ENCODE assay signal across 30 cellular contexts in genomic region chr17:56708220-56708567, GRCh38.
DNase-seq lines count a peak whose midpoint lies in the region; ATAC-seq and TF ChIP-seq lines count a peak whose summit lies in the region.
"Had no signal": no experiment of that assay in that cellular context is flagged by ENCODE, and none has a peak within 500 bp of the region (broad histone marks: within the 10 kb centered on the region; RNA-seq: fewer than 3 reads in every experiment).

No MANE protein-coding gene starts in this region.

- ATAC-seq in left ventricle myocardium superior, result no peak
- ATAC-seq: A549, gastroesophageal sphincter, psoas muscle had no signal

- DNase-seq in GM03348 (ENCODE audit: low spot score), result peak; percentile 23
- DNase-seq in SJSA1 (ENCODE audit: low read depth in 1 of 2, low spot score in 2 of 2), result peak in 1 of 2 experiments; percentile 40
- DNase-seq in fibroblast of peridontal ligament (ENCODE audit: extremely low read depth), result peak; percentile 3
- DNase-seq in activated T-cell treated with anti-CD3 and anti-CD28 coated beads, Interleukin-2, amount 50 U/mL, for 24 hours, result no peak
- DNase-seq in SW480 (ENCODE audit: low spot score), result no peak
- no peak for DNase-seq in cortex of kidney (lab: John Stamatoyannopoulos, UW)
- DNase-seq in left ventricle myocardium superior, result no peak
- DNase-seq: activated T-cell treated with anti-CD3 and anti-CD28 coated beads, Interleukin-2, amount 50 U/mL, for 1 hour; adrenal gland; colonic mucosa; COR-L47; DMS79; esophagus squamous epithelium; hypothalamus; lower lobe of right lung; NCI-H1417; NCI-H2081 treated with DMSO at 0.1 percent for 48 hours; NCI-H446; NCI-H82; OCI-M1; psoas muscle; small intestine; stimulated activated CD4-positive, alpha-beta T cell treated with anti-CD3 and anti-CD28 coated beads, Interleukin-2, amount 100 ng/mL, for 24 hours had no signal

- H3K9me3 Mint-ChIP-seq in nephron, result no peaks in the 10 kb centered on the region
- H3K9me3 Mint-ChIP-seq in activated T-cell treated with anti-CD3 and anti-CD28 coated beads, Interleukin-2, amount 50 U/mL, for 24 hours, result no peaks in the 10 kb centered on the region

- H3K27me3 ChIP-seq in SJSA1 (replicated peaks), result no peaks in the 10 kb centered on the region
- H3K27me3 ChIP-seq: breast epithelium, colonic mucosa, upper lobe of left lung had no signal

- peaks cover 6% of the 10 kb centered on the region for H3K27me3 Mint-ChIP-seq in nephron (ENCODE audit: low read depth)
- peaks cover 19% of the 10 kb centered on the region for H3K27me3 Mint-ChIP-seq in activated T-cell treated with anti-CD3 and anti-CD28 coated beads, Interleukin-2, amount 50 U/mL, for 24 hours

- peak overlapping the region; percentile 60 to 83 (median 69) for H3K27ac Mint-ChIP-seq in nephron
- H3K27ac Mint-ChIP-seq in activated T-cell treated with anti-CD3 and anti-CD28 coated beads, Interleukin-2, amount 50 U/mL, for 24 hours, result no peak overlapping the region
- H3K27ac Mint-ChIP-seq: IgD-negative memory B cell had no signal

- no peaks in the 10 kb centered on the region for H3K9me3 ChIP-seq in SJSA1 (replicated peaks)
- H3K9me3 ChIP-seq: A549, adrenal gland, breast epithelium, colonic mucosa, esophagus squamous epithelium, gastroesophageal sphincter, lower lobe of right lung, psoas muscle, upper lobe of left lung had no signal

- no peak overlapping the region for H3K4me3 ChIP-seq in SJSA1
- H3K4me3 ChIP-seq: A549, adrenal gland, breast epithelium, colonic mucosa, esophagus squamous epithelium, gastroesophageal sphincter, lower lobe of right lung, psoas muscle, upper lobe of left lung had no signal

- H3K27ac ChIP-seq in SJSA1, result peak overlapping the region; percentile 51
- H3K27ac ChIP-seq: A549, adrenal gland, breast epithelium, colonic mucosa, esophagus squamous epithelium, HL-60, lower lobe of right lung, psoas muscle, upper lobe of left lung had no signal

- H3K4me1 Mint-ChIP-seq in nephron, result peaks cover 34% of the 10 kb centered on the region
- no peaks in the 10 kb centered on the region for H3K4me1 Mint-ChIP-seq in activated T-cell treated with anti-CD3 and anti-CD28 coated beads, Interleukin-2, amount 50 U/mL, for 24 hours (ENCODE audit: low read depth)
- H3K4me1 Mint-ChIP-seq: IgD-negative memory B cell had no signal

- no peaks in the 10 kb centered on the region for H3K36me3 ChIP-seq in SJSA1
- H3K36me3 ChIP-seq: adrenal gland, breast epithelium, colonic mucosa, esophagus squamous epithelium, gastroesophageal sphincter, lower lobe of right lung, upper lobe of left lung had no signal

- no peaks in the 10 kb centered on the region for H3K36me3 Mint-ChIP-seq in nephron (ENCODE audit: low read depth)
- H3K36me3 Mint-ChIP-seq in activated T-cell treated with anti-CD3 and anti-CD28 coated beads, Interleukin-2, amount 50 U/mL, for 24 hours (ENCODE audit: low read depth), result no peaks in the 10 kb centered on the region
- H3K36me3 Mint-ChIP-seq: IgD-negative memory B cell had no signal

- H3K4me3 Mint-ChIP-seq in nephron, result no peak overlapping the region
- H3K4me3 Mint-ChIP-seq in activated T-cell treated with anti-CD3 and anti-CD28 coated beads, Interleukin-2, amount 50 U/mL, for 24 hours, result no peak overlapping the region
- H3K4me3 Mint-ChIP-seq: IgD-negative memory B cell had no signal

- intact Hi-C loops in left ventricle myocardium superior (cut with micrococcal nuclease), result no loop called here

- peaks cover 21% of the 10 kb centered on the region for H3K4me1 ChIP-seq in SJSA1 (replicated peaks)
- H3K4me1 ChIP-seq: A549, adrenal gland, breast epithelium, colonic mucosa, esophagus squamous epithelium, lower lobe of right lung had no signal

- TF ChIP-seq CTCF in nephron (IDR thresholded peaks at IDR 0.05; ENCODE audit: unreplicated experiment in 3 of 3), result no peak

Comparison
In these comparisons a context has a peak if more than half of its experiments do, and no peak if none do; other contexts are left out.
1. DNase-seq: peak in GM03348 (single experiment) and fibroblast of peridontal ligament (single experiment); none in activated T-cell treated with anti-CD3 and anti-CD28 coated beads, Interleukin-2, amount 50 U/mL, for 24 hours (single experiment), SW480 (single experiment), cortex of kidney (single experiment) and left ventricle myocardium superior (single experiment).